In the genomic region with DNA sequence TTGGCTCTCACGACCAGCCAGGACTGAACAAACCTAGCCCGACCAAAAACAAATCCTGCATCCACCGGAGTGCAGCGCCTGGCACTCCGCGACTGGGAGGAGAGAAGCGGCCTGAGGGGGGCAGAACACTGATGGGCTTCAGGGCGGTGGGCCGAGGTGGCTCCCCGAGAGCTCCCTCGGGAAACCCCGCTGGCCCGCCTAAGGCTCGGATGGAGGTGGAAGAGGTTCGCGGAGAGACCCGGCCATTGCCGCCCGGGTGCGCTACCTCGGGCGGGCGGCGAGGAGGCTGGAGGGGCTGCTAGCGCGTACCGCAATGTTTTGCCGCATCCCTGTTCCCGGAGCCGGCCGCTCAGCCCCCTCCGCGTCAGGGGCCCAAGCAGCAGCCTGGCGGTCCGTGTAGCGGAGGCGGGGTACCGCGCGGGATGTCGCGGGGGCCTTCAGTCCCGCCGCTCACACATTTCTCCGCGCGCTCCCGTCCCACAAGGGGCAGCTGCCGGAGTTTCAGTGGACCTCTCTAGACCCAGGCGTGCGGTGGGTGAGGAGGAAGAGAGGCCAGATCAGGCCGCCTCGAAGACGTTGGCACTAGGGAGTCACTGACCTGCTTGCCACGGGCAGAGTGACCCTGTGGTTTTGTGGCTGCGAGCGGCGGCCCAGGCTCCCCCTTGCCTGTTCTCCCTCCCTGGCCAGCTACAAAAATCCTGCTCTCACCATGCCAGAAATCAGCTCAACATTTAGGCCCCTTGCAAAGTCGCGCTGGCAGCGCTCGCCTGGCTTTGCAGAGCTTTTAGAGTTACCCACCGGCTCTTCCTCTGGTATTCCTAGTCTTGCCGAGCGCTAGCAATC, we compare ENCODE assay signal across 10 cellular contexts. TPM values are rescaled to one million over a fixed set of nuclear protein-coding genes. Genes with fewer than 3 reads are reported as not detected.
DNase-seq lines count a peak whose midpoint lies in the region; ATAC-seq and TF ChIP-seq lines count a peak whose summit lies in the region.
"Had no signal": no experiment of that assay in that cellular context is flagged by ENCODE, and none has a peak within 500 bp of the region (broad histone marks: within the 10 kb centered on the region; RNA-seq: fewer than 3 reads in every experiment).

No MANE protein-coding gene starts in this region.

- H3K9me3 ChIP-seq in HUES64 (ENCODE audit: insufficient read depth, low read depth, low read length) (0 out of 2 replicates have a peak, but pooled peaks cover 4% of the 10 kb centered on the region), left lung (no peaks in the 10 kb centered on the region), A673 (ENCODE audit: low read depth, low read length, poor library complexity, severe bottlenecking) (no peaks in the 10 kb centered on the region)

- POLR2A ChIA-PET in A673 (lab: Charles Lee; ENCODE audit: low non-redundant PET), result no interaction called here

- H3K27ac ChIP-seq in HUES64 (ENCODE audit: low read depth, low read length) (no peak overlapping the region), left lung (no peak overlapping the region), skin epidermis (peak overlapping the region in 5 of 21 experiments; percentile 2 to 57 (median 39)), A673 (ENCODE audit: low read depth, low read length, poor library complexity, severe bottlenecking) (no peak overlapping the region)

- WGBS in HUES64, result 78% methylated on average over 65 of the region's 65 CpGs

- H3K27me3 ChIP-seq in HUES64 (ENCODE audit: insufficient read depth, low read length) (peaks cover 27% of the 10 kb centered on the region), left lung (peaks cover 9 to 27% of the 10 kb centered on the region in 2 donors), A673 (replicated peaks; ENCODE audit: insufficient read depth, low read depth, low read length, poor library complexity) (peaks cover 14% of the 10 kb centered on the region)

- DNase-seq in astrocyte of the spinal cord (ENCODE audit: low read depth, low spot score) (no peak), left lung (peak in 1 of 2 donors; percentile 50), A673 (ENCODE audit: low spot score) (no peak), GM13977 (ENCODE audit: low spot score) (no peak), foreskin fibroblast (no peak)
- DNase-seq: activated CD4-positive, CD25-positive, alpha-beta regulatory T cell treated with anti-CD3 and anti-CD28 coated beads, Interleukin-2, amount 50 U/mL, for 72 hours; NCI-H526 treated with DMSO at 0.1 percent for 48 hours had no signal

- H3K4me3 ChIP-seq in HUES64 (ENCODE audit: low read length), result peak overlapping the region; percentile 65
- H3K4me3 ChIP-seq in astrocyte of the spinal cord (ENCODE audit: low read depth, low read length), result peak overlapping the region; percentile 37
- peak overlapping the region; percentile 3 to 42 for H3K4me3 ChIP-seq in left lung
- H3K4me3 ChIP-seq in skin epidermis, result peak overlapping the region; percentile 10 to 45 (median 22)
- no peak overlapping the region for H3K4me3 ChIP-seq in A673 (ENCODE audit: low read depth, low read length, poor library complexity, severe bottlenecking)
- no peak overlapping the region for H3K4me3 ChIP-seq in foreskin fibroblast (ENCODE audit: low read depth in 1 of 2, low read length in 2 of 2)

- in situ Hi-C loops in astrocyte of the spinal cord (cut with HindIII; ENCODE audit: low sequenced_read_pairs), result no loop called here
- in situ Hi-C loops in GM13977 (cut with MboI; ENCODE audit: low pct_unique_long_range_greater_than_20kb, low sequenced_read_pairs, unreplicated experiment), result no loop called here

- TF ChIP-seq CTCF in astrocyte of the spinal cord (IDR thresholded peaks at IDR 0.05; ENCODE audit: low read depth, low read length), result peak; percentile 7
- TF ChIP-seq CTCF in left lung (IDR thresholded peaks at IDR 0.05), result no peak
- no peak for TF ChIP-seq CTCF in A673 (conservative IDR thresholded peaks at IDR 0.05; ENCODE audit: low read depth, low read length)
- TF ChIP-seq CTCF in GM13977 (IDR thresholded peaks at IDR 0.05; ENCODE audit: extremely low read depth, insufficient read depth, missing control alignments), result no peak
- TF ChIP-seq CTCF in foreskin fibroblast (IDR thresholded peaks at IDR 0.05; ENCODE audit: low read depth, low read length), result no peak

- no TSS peak for BruUV-seq in A673 (replicated peaks; lab: Mats Ljungman, UMichigan)

- ATAC-seq in left lung, result peak; percentile 43
- no peak for ATAC-seq in activated CD4-positive, CD25-positive, alpha-beta regulatory T cell treated with anti-CD3 and anti-CD28 coated beads, Interleukin-2, amount 50 U/mL, for 24 hours

- H3K4me1 ChIP-seq in HUES64 (ENCODE audit: insufficient read depth, low read length) (no peaks in the 10 kb centered on the region; the same call in 1 of the 2 replicates), left lung (no peaks in the 10 kb centered on the region), A673 (ENCODE audit: insufficient read depth, low read length, poor library complexity, severe bottlenecking) (no peaks in the 10 kb centered on the region)

- CTCF ChIA-PET in A673 (lab: Charles Lee), result no interaction called here

- intact Hi-C loops in left lung (cut with DNase I) (no loop called here), A673 (cut with micrococcal nuclease; ENCODE audit: unreplicated experiment) (no loop called here)

- H3K9ac ChIP-seq in HUES64 (ENCODE audit: low read depth, low read length), result no peak overlapping the region

- H3K36me3 ChIP-seq in HUES64 (ENCODE audit: insufficient read depth, low read length), result no peaks in the 10 kb centered on the region
- no peaks in the 10 kb centered on the region for H3K36me3 ChIP-seq in left lung
- no peaks in the 10 kb centered on the region for H3K36me3 ChIP-seq in A673 (ENCODE audit: insufficient read depth, low read length, poor library complexity, severe bottlenecking)

RNA-seq across cellular contexts. Expression of gene SLITRK4, which starts 2.1 kb away (rescaled TPM):
- 1.3 TPM for polyA plus RNA-seq in HUES64 (2013, experiment 1 of 2)
- 2.2 TPM for polyA plus RNA-seq in HUES64 (2013, experiment 2 of 2)
- total RNA-seq in left lung, result under 1 TPM; 0.23 to 0.47 TPM
- total RNA-seq in A673 (2021), result not detected in 2 replicates

Comparison
In these comparisons a context has a peak if more than half of its experiments do, and no peak if none do; other contexts are left out.
1. H3K4me3 ChIP-seq: peak in HUES64 (single experiment), astrocyte of the spinal cord (single experiment), left lung (2 of 2) and skin epidermis (7 of 7); none in A673 (single experiment) and foreskin fibroblast (0 of 2).